In genomic region chr21:18251065-18251464, GRCh38 we compare ENCODE assay signal across 21 cellular contexts.
"Had no signal": no experiment of that assay in that cellular context is flagged by ENCODE, and none has a peak within 500 bp of the region (broad histone marks: within the 10 kb centered on the region; RNA-seq: fewer than 3 reads in every experiment).

No MANE protein-coding gene starts in this region.

- DNase-seq: activated CD4-positive, alpha-beta memory T cell treated with anti-CD3 and anti-CD28 coated beads, Interleukin-2, amount 10 ng/mL, durations not matched to agents 7 days and 5 days; activated CD4-positive, alpha-beta T cell treated with anti-CD3 and anti-CD28 coated beads for 36 hours; activated CD4-positive, alpha-beta T cell treated with anti-CD3 and anti-CD28 coated beads, Interleukin-2, amount 50 U/mL, for 1 hour; activated gamma-delta T cell; activated naive CD4-positive, alpha-beta T cell treated with anti-CD3 and anti-CD28 coated beads for 36 hours; activated T-cell treated with anti-CD3 and anti-CD28 coated beads for 4 hours; activated T-cell treated with anti-CD3 and anti-CD28 coated beads, Interleukin-2, amount 50 U/mL, for 48 hours; amygdala; NCI-H1048; NCI-H1417 treated with DMSO at 0.1 percent for 48 hours; NCI-H1694; NCI-H2029 treated with DMSO at 0.1 percent for 48 hours; NCI-H2171; NCI-H2227 treated with DMSO at 0.1 percent for 48 hours; NCI-H510A treated with DMSO at 0.1 percent for 48 hours; NCI-H774; NK-92 treated with Interleukin-12 subunit alpha and Interleukin-12 subunit beta, amount 100 ng/mL, for 24 hours; T-helper 17 cell; T-helper 9 cell had no signal

- ATAC-seq: activated CD4-positive, alpha-beta T cell treated with anti-CD3 and anti-CD28 coated beads for 36 hours; activated T-helper 17 cell treated with anti-CD3 and anti-CD28 coated beads, Interleukin-2, amount 50 U/mL, for 72 hours; SK-N-SH treated with all-trans-retinoic acid at 6 μM for 48 hours; T-helper 17 cell had no signal
